In the genomic region with DNA sequence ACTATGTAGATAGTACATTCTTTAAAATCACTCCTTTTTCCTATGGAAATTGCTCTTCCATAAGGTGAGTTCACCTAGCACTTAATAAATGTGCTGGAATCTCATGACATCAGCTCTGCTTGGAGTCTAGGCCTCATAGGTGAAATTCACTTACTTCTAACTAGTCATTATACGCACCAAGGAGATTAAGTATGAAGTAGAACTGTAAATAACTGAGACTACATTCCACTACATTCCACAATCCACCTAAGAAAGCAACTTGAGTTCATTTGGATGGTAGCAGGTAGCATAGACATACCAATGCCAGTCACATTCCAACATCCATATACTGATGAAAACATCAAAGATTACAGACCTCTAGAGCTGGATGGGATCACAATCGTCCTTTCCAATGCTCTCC, we compare ENCODE assay signal across 31 cellular contexts.
"Had no signal": no experiment of that assay in that cellular context is flagged by ENCODE, and none has a peak within 500 bp of the region (broad histone marks: within the 10 kb centered on the region; RNA-seq: fewer than 3 reads in every experiment).

No MANE protein-coding gene starts in this region.

- H3K36me3 Mint-ChIP-seq: brain had no signal

- H3K4me3 Mint-ChIP-seq: activated CD4-positive, alpha-beta memory T cell treated with anti-CD3 and anti-CD28 coated beads, Interleukin-2, amount 10 ng/mL, durations not matched to agents 7 days and 5 days; activated CD4-positive, alpha-beta T cell treated with anti-CD3 and anti-CD28 coated beads, Interleukin-2, amount 10 ng/mL, durations not matched to agents 24 days and 14 days; activated naive CD8-positive, alpha-beta T cell; brain; endodermal cell; naive thymus-derived CD4-positive, alpha-beta T cell; stimulated activated naive B cell treated with anti-CD40 and anti-IgM and Interleukin-4, amounts not matched to agents 10 μg/mL and 1 μg/mL and 100 μg/mL, for 72 hours; T-helper 1 cell treated with Interleukin-12 subunit alpha and Interleukin-12 subunit beta and Interleukin-4 antibody, amounts not matched to agents 30 μg/mL and 1 μg/mL, for 36 hours had no signal

- ATAC-seq: activated CD4-positive, CD25-positive, alpha-beta regulatory T cell treated with anti-CD3 and anti-CD28 coated beads, Interleukin-2, amount 50 U/mL, for 24 hours; naive thymus-derived CD4-positive, alpha-beta T cell; stimulated activated naive B cell treated with anti-CD40 and anti-IgM and Interleukin-4, amounts not matched to agents 10 μg/mL and 1 μg/mL and 100 μg/mL, for 72 hours had no signal

- H3K27ac Mint-ChIP-seq: activated CD4-positive, alpha-beta memory T cell treated with anti-CD3 and anti-CD28 coated beads, Interleukin-2, amount 10 ng/mL, durations not matched to agents 7 days and 5 days; activated CD4-positive, alpha-beta T cell treated with anti-CD3 and anti-CD28 coated beads, Interleukin-2, amount 10 ng/mL, durations not matched to agents 24 days and 14 days; activated naive CD8-positive, alpha-beta T cell; activated T-helper 2 cell treated with anti-CD3 and anti-CD28 coated beads, Interferon-gamma antibody, Interleukin-2, Interleukin-4, amounts not matched to agents 10 μg/mL and 5 μg/mL and 100 μg/mL, durations not matched to agents 14 hours and 24 hours and 36 hours; endodermal cell; naive thymus-derived CD4-positive, alpha-beta T cell; progenitor cell of endocrine pancreas; stimulated activated naive B cell treated with anti-CD40 and anti-IgM and Interleukin-4, amounts not matched to agents 10 μg/mL and 1 μg/mL and 100 μg/mL, for 72 hours; T-helper 1 cell treated with Interleukin-12 subunit alpha and Interleukin-12 subunit beta and Interleukin-4 antibody, amounts not matched to agents 30 μg/mL and 1 μg/mL, for 36 hours had no signal

- FAIRE-seq: frontal cortex had no signal

- H3K27ac ChIP-seq: adrenal gland, cardiac muscle cell, hepatocyte, ovary, suprapubic skin, vagina, WERI-Rb-1 had no signal

- H3K9me3 ChIP-seq: adrenal gland, ovary, SK-N-SH, suprapubic skin, transverse colon, vagina had no signal

- H3K36me3 ChIP-seq: adrenal gland, cardiac muscle cell, ovary, suprapubic skin, transverse colon, vagina, WERI-Rb-1 had no signal

- H3K27me3 Mint-ChIP-seq: activated CD4-positive, alpha-beta memory T cell treated with anti-CD3 and anti-CD28 coated beads, Interleukin-2, amount 10 ng/mL, durations not matched to agents 7 days and 5 days; activated CD4-positive, alpha-beta T cell treated with anti-CD3 and anti-CD28 coated beads, Interleukin-2, amount 10 ng/mL, durations not matched to agents 24 days and 14 days; stimulated activated naive B cell treated with anti-CD40 and anti-IgM and Interleukin-4, amounts not matched to agents 10 μg/mL and 1 μg/mL and 100 μg/mL, for 72 hours had no signal

- H3K27me3 ChIP-seq: adrenal gland, cardiac muscle cell, hepatocyte, ovary, suprapubic skin, vagina had no signal

- DNase-seq: activated CD4-positive, alpha-beta memory T cell treated with anti-CD3 and anti-CD28 coated beads, Interleukin-2, amount 10 ng/mL, durations not matched to agents 7 days and 5 days; activated CD4-positive, alpha-beta T cell treated with anti-CD3 and anti-CD28 coated beads, Interleukin-2, amount 10 ng/mL, durations not matched to agents 24 days and 14 days; activated T-cell treated with anti-CD3 and anti-CD28 coated beads, Interleukin-2, amount 50 U/mL, for 48 hours; cortex of kidney; endodermal cell; glutamatergic neuron; islet precursor cell; midbrain; naive thymus-derived CD4-positive, alpha-beta T cell; retina; SK-N-SH; stimulated activated CD4-positive, alpha-beta T cell treated with anti-CD3 and anti-CD28 coated beads, Interleukin-2, amount 100 ng/mL, for 24 hours; stimulated activated naive B cell treated with anti-CD40 and anti-IgM and Interleukin-4, amounts not matched to agents 10 μg/mL and 1 μg/mL and 100 μg/mL, for 72 hours; SW 1271; T1000; WERI-Rb-1 had no signal

- H3K4me3 ChIP-seq: adrenal gland, cardiac muscle cell, hepatocyte, ovary, smooth muscle cell, suprapubic skin, transverse colon, vagina had no signal

- H3K9me3 Mint-ChIP-seq: activated CD4-positive, alpha-beta memory T cell treated with anti-CD3 and anti-CD28 coated beads, Interleukin-2, amount 10 ng/mL, durations not matched to agents 7 days and 5 days; activated CD4-positive, alpha-beta T cell treated with anti-CD3 and anti-CD28 coated beads, Interleukin-2, amount 10 ng/mL, durations not matched to agents 24 days and 14 days; activated T-helper 2 cell treated with anti-CD3 and anti-CD28 coated beads, Interferon-gamma antibody, Interleukin-2, Interleukin-4, amounts not matched to agents 10 μg/mL and 5 μg/mL and 100 μg/mL, durations not matched to agents 14 hours and 24 hours and 36 hours; brain; naive thymus-derived CD4-positive, alpha-beta T cell; stimulated activated naive B cell treated with anti-CD40 and anti-IgM and Interleukin-4, amounts not matched to agents 10 μg/mL and 1 μg/mL and 100 μg/mL, for 72 hours; T-helper 1 cell treated with Interleukin-12 subunit alpha and Interleukin-12 subunit beta and Interleukin-4 antibody, amounts not matched to agents 30 μg/mL and 1 μg/mL, for 36 hours had no signal
